Comparison of ENCODE assay signal across 21 cellular contexts in the genomic region with DNA sequence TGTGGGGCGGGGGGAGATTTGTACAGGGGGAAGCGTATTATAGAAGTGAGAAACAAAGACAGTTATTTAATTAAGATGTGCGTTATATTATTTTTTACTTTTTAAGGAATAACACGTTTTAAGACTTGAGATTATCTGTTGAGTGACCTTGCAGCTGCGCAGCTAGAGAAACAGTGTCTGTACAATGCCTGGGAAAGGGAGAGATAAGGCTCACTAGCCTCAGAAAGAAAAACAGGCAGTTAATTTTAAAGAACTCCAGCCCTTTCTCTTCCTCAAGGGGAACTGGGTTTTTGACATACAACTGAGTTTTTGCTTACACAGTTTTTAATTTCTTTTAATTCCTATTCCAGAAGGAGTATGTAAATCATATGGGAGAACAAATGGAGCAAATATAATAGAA.
"Had no signal": no experiment of that assay in that cellular context is flagged by ENCODE, and none has a peak within 500 bp of the region (broad histone marks: within the 10 kb centered on the region; RNA-seq: fewer than 3 reads in every experiment).

No MANE protein-coding gene starts in this region.

- H3K4me1 ChIP-seq: ascending aorta had no signal

- H3K27me3 ChIP-seq: ascending aorta, body of pancreas had no signal

- H3K27ac ChIP-seq: ascending aorta, body of pancreas had no signal

- H3K4me3 Mint-ChIP-seq: activated CD8-positive, alpha-beta T cell treated with anti-CD3 and anti-CD28 coated beads for 36 hours; activated naive CD8-positive, alpha-beta T cell treated with anti-CD3 and anti-CD28 coated beads, Interleukin-2, amount 10 ng/mL, durations not matched to agents 7 days and 5 days; activated T-cell treated with anti-CD3 and anti-CD28 coated beads, Interleukin-2, amount 50 U/mL, for 72 hours; central memory CD8-positive, alpha-beta T cell; T-helper 1 cell treated with Interleukin-12 subunit alpha and Interleukin-12 subunit beta and Interleukin-4 antibody, amounts not matched to agents 30 μg/mL and 1 μg/mL, for 36 hours had no signal

- H3K27ac Mint-ChIP-seq: activated CD8-positive, alpha-beta T cell treated with anti-CD3 and anti-CD28 coated beads for 36 hours; activated naive CD8-positive, alpha-beta T cell treated with anti-CD3 and anti-CD28 coated beads, Interleukin-2, amount 10 ng/mL, durations not matched to agents 7 days and 5 days; activated T-cell treated with anti-CD3 and anti-CD28 coated beads, Interleukin-2, amount 50 U/mL, for 72 hours; activated T-helper 2 cell treated with anti-CD3 and anti-CD28 coated beads, Interferon-gamma antibody, Interleukin-2, Interleukin-4, amounts not matched to agents 10 μg/mL and 5 μg/mL and 100 μg/mL, durations not matched to agents 14 hours and 24 hours and 36 hours; T-helper 1 cell treated with Interleukin-12 subunit alpha and Interleukin-12 subunit beta and Interleukin-4 antibody, amounts not matched to agents 30 μg/mL and 1 μg/mL, for 36 hours had no signal

- H3K9me3 ChIP-seq: ascending aorta, body of pancreas had no signal

- H3K36me3 ChIP-seq: ascending aorta had no signal

- H3K27me3 Mint-ChIP-seq: activated CD8-positive, alpha-beta T cell treated with anti-CD3 and anti-CD28 coated beads for 36 hours; activated naive CD8-positive, alpha-beta T cell treated with anti-CD3 and anti-CD28 coated beads, Interleukin-2, amount 10 ng/mL, durations not matched to agents 7 days and 5 days; central memory CD8-positive, alpha-beta T cell had no signal

- H3K9me3 Mint-ChIP-seq: activated CD8-positive, alpha-beta T cell treated with anti-CD3 and anti-CD28 coated beads for 36 hours; activated naive CD8-positive, alpha-beta T cell treated with anti-CD3 and anti-CD28 coated beads, Interleukin-2, amount 10 ng/mL, durations not matched to agents 7 days and 5 days; activated T-helper 2 cell treated with anti-CD3 and anti-CD28 coated beads, Interferon-gamma antibody, Interleukin-2, Interleukin-4, amounts not matched to agents 10 μg/mL and 5 μg/mL and 100 μg/mL, durations not matched to agents 14 hours and 24 hours and 36 hours; central memory CD8-positive, alpha-beta T cell; T-helper 1 cell treated with Interleukin-12 subunit alpha and Interleukin-12 subunit beta and Interleukin-4 antibody, amounts not matched to agents 30 μg/mL and 1 μg/mL, for 36 hours had no signal

- ATAC-seq: activated CD4-positive, CD25-positive, alpha-beta regulatory T cell treated with anti-CD3 and anti-CD28 coated beads, Interleukin-2, amount 50 U/mL, for 24 hours; activated CD8-positive, alpha-beta T cell treated with anti-CD3 and anti-CD28 coated beads for 36 hours; activated T-cell treated with anti-CD3 and anti-CD28 coated beads, Interleukin-2, amount 50 U/mL, for 72 hours; body of pancreas had no signal

- H3K4me3 ChIP-seq: ascending aorta, body of pancreas had no signal

- DNase-seq: activated CD4-positive, alpha-beta T cell treated with anti-CD3 and anti-CD28 coated beads for 4 hours; activated CD8-positive, alpha-beta memory T cell treated with anti-CD3 and anti-CD28 coated beads, Interleukin-2, amount 50 U/mL, for 4 hours; activated CD8-positive, alpha-beta T cell treated with anti-CD3 and anti-CD28 coated beads for 36 hours; activated naive CD4-positive, alpha-beta T cell treated with anti-CD3 and anti-CD28 coated beads, Interleukin-2, amount 50 U/mL, for 16 hours; activated naive CD8-positive, alpha-beta T cell treated with anti-CD3 and anti-CD28 coated beads, Interleukin-2, amount 10 ng/mL, durations not matched to agents 7 days and 5 days; activated T-cell treated with anti-CD3 and anti-CD28 coated beads, Interleukin-2, amount 50 U/mL, for 72 hours; amniotic stem cell; body of pancreas; Kasumi-1; KBM-7; NCI-H1105 treated with DMSO at 0.1 percent for 48 hours; NCI-H1436 treated with DMSO at 0.1 percent for 48 hours; NCI-H187 treated with DMSO at 0.1 percent for 48 hours; NCI-H2081 treated with DMSO at 0.1 percent for 48 hours; NCI-H446; NCI-H524 had no signal
